8 cellular contexts compared by ENCODE assay signal in genomic region chr13:97018029-97018819, GRCh38. TPM values are rescaled to one million over a fixed set of nuclear protein-coding genes. Genes with fewer than 3 reads are reported as not detected.
A peak's percentile ranks its signal among the peaks of the same experiment; 100 is the strongest.
DNase-seq lines count a peak whose midpoint lies in the region; ATAC-seq and TF ChIP-seq lines count a peak whose summit lies in the region.

No MANE protein-coding gene starts in this region.

- H3K9me3 ChIP-seq in SK-N-SH (no peaks in the 10 kb centered on the region), upper lobe of left lung (no peaks in the 10 kb centered on the region)
- no peaks in the 10 kb centered on the region for H3K9me3 ChIP-seq in effector memory CD4-positive, alpha-beta T cell (ENCODE audit: control insufficient read depth, low read length)

- no peaks in the 10 kb centered on the region; the same call in 1 of the 2 replicates for H3K27me3 ChIP-seq in SK-N-SH (ENCODE audit: insufficient read depth)
- H3K27me3 ChIP-seq in effector memory CD4-positive, alpha-beta T cell (replicated peaks; ENCODE audit: control insufficient read depth, insufficient read depth, low read length, poor library complexity, severe bottlenecking) = no peaks in the 10 kb centered on the region
- no peaks in the 10 kb centered on the region for H3K27me3 ChIP-seq in upper lobe of left lung

- H3K4me2 ChIP-seq in SK-N-SH = no peak overlapping the region

- peaks cover 6% of the 10 kb centered on the region for H3K4me1 Mint-ChIP-seq in activated naive CD4-positive, alpha-beta T cell treated with anti-CD3 and anti-CD28 coated beads for 36 hours (ENCODE audit: low read depth)

- TF ChIP-seq POLR2A in upper lobe of left lung (IDR thresholded peaks at IDR 0.05) = no peak

- intact Hi-C loops in activated naive CD4-positive, alpha-beta T cell treated with anti-CD3 and anti-CD28 coated beads for 36 hours (cut with micrococcal nuclease) = loop anchor here (1.0 to 5.0 kb wide), 4 partner anchors 324 to 784 kb away; no protein-coding TSS in a partner anchor

- no peak overlapping the region for H2AFZ ChIP-seq in SK-N-SH (ENCODE audit: low read depth)

- H3K36me3 ChIP-seq in SK-N-SH (replicated peaks in 1 of 2; ENCODE audit: control insufficient read depth in 1 of 2, insufficient read depth in 2 of 2, low read length in 1 of 2) (no peaks in the 10 kb centered on the region), upper lobe of left lung (no peaks in the 10 kb centered on the region)
- no peaks in the 10 kb centered on the region for H3K36me3 ChIP-seq in effector memory CD4-positive, alpha-beta T cell (ENCODE audit: control insufficient read depth, insufficient read depth, low read length)

- peaks cover 36% of the 10 kb centered on the region for H3K27me3 Mint-ChIP-seq in activated naive CD4-positive, alpha-beta T cell treated with anti-CD3 and anti-CD28 coated beads for 36 hours (ENCODE audit: low read depth)

- WGBS in SK-N-SH (ENCODE audit: low lambda C conversion rate) = 35% methylated on average over 13 of the region's 13 CpGs
- WGBS in upper lobe of left lung, 2 donors = 26 to 30% methylated on average over 13 of the region's 13 CpGs

- H3K36me3 Mint-ChIP-seq in activated naive CD4-positive, alpha-beta T cell treated with anti-CD3 and anti-CD28 coated beads for 36 hours (ENCODE audit: low read depth) = no peaks in the 10 kb centered on the region

- peak; percentile 56 for DNase-seq in activated naive CD4-positive, alpha-beta T cell treated with anti-CD3 and anti-CD28 coated beads for 36 hours
- DNase-seq in activated naive CD4-positive, alpha-beta T cell treated with anti-CD3 and anti-CD28 coated beads, Interleukin-2, amount 50 U/mL, for 16 hours = no peak
- DNase-seq in GOT3 (lab: John Stamatoyannopoulos, UW) (peak; percentile 81), Kasumi-1 (lab: John Stamatoyannopoulos, UW) (peak; percentile 62 to 68), SK-N-SH (peak; percentile 41), medulla oblongata (ENCODE audit: extremely low spot score) (peak; percentile 81), upper lobe of left lung (no peak)
- DNase-seq in effector memory CD4-positive, alpha-beta T cell = peak in 2 of 3 donors; percentile 1 to 8

- no peak overlapping the region for H3K27ac Mint-ChIP-seq in activated naive CD4-positive, alpha-beta T cell treated with anti-CD3 and anti-CD28 coated beads for 36 hours

- peaks cover 2% of the 10 kb centered on the region for H3K9me3 Mint-ChIP-seq in activated naive CD4-positive, alpha-beta T cell treated with anti-CD3 and anti-CD28 coated beads for 36 hours

- no peak overlapping the region for H3K9ac ChIP-seq in SK-N-SH

- no peak overlapping the region for H3K4me3 Mint-ChIP-seq in activated naive CD4-positive, alpha-beta T cell treated with anti-CD3 and anti-CD28 coated beads for 36 hours

- TF ChIP-seq CTCF in SK-N-SH (IDR thresholded peaks at IDR 0.05) = peak; percentile 93
- TF ChIP-seq CTCF in upper lobe of left lung (IDR thresholded peaks at IDR 0.05) = peak; percentile 63 to 88 (median 72)

- H3K27ac ChIP-seq in SK-N-SH (ENCODE audit: low read depth in 2 of 2, low read length in 1 of 2) = no peak overlapping the region
- no peak overlapping the region for H3K27ac ChIP-seq in effector memory CD4-positive, alpha-beta T cell (ENCODE audit: insufficient read depth, low read length, poor library complexity, severe bottlenecking)
- no peak overlapping the region for H3K27ac ChIP-seq in upper lobe of left lung

- no peaks in the 10 kb centered on the region for H4K20me1 ChIP-seq in SK-N-SH (ENCODE audit: insufficient read depth)

- H3K79me2 ChIP-seq in SK-N-SH (ENCODE audit: insufficient read depth) = no peaks in the 10 kb centered on the region

- no peak for TF ChIP-seq EP300 in SK-N-SH (IDR thresholded peaks at IDR 0.05; ENCODE audit: borderline replicate concordance in 1 of 2, low read depth in 1 of 2, low read length in 1 of 2)
- TF ChIP-seq EP300 in upper lobe of left lung (IDR thresholded peaks at IDR 0.05) = no peak

- H3K4me1 ChIP-seq in SK-N-SH (ENCODE audit: control insufficient read depth in 1 of 2, insufficient read depth in 2 of 2, low read depth in 1 of 2, low read length in 1 of 2) = peaks cover 0 to 2% of the 10 kb centered on the region in 2 experiments; a peak in 1 of 4 replicates
- H3K4me1 ChIP-seq in effector memory CD4-positive, alpha-beta T cell (ENCODE audit: control insufficient read depth, insufficient read depth, low read length, poor library complexity, severe bottlenecking) = no peaks in the 10 kb centered on the region
- H3K4me1 ChIP-seq in upper lobe of left lung = peaks cover 0 to 4% (median 4%) of the 10 kb centered on the region in 4 donors

- no peaks in the 10 kb centered on the region for H3F3A ChIP-seq in SK-N-SH (replicated peaks; ENCODE audit: insufficient read depth)

- TF ChIP-seq RAD21 in SK-N-SH (IDR thresholded peaks at IDR 0.05; ENCODE audit: low read length) = peak; percentile 74

- POLR2A ChIA-PET in SK-N-SH (lab: Yijun Ruan, JAX) = no interaction called here

- H3K9me2 ChIP-seq in SK-N-SH = no peaks in the 10 kb centered on the region

- peak; percentile 53 to 83 for ATAC-seq in upper lobe of left lung (ENCODE audit: low FRiP score in 2 of 2)

- CTCF ChIA-PET in activated naive CD4-positive, alpha-beta T cell treated with anti-CD3 and anti-CD28 coated beads for 36 hours (lab: Charles Lee) = interaction anchor here (0.6 to 2.2 kb wide), 16 partner anchors 15 to 508 kb away, joined by 3 to 13 read pairs (median 3); no protein-coding TSS in a partner anchor
- CTCF ChIA-PET in SK-N-SH (lab: Yijun Ruan, JAX) = interaction anchor here (0.5 to 3.4 kb wide), 35 partner anchors 9 to 998 kb away, joined by 3 to 37 read pairs (median 4); no protein-coding TSS in a partner anchor

- H3K4me3 ChIP-seq in SK-N-SH (ENCODE audit: low read depth in 2 of 2, low read length in 1 of 2) (no peak overlapping the region; a peak in 1 of 4 replicates), upper lobe of left lung (no peak overlapping the region)
- no peak overlapping the region for H3K4me3 ChIP-seq in effector memory CD4-positive, alpha-beta T cell (ENCODE audit: insufficient read depth, low read depth, low read length, poor library complexity, severe bottlenecking)

TF ChIP-seq in SK-N-SH, 30 proteins besides CTCF, POLR2A, EP300 and RAD21:
- TF ChIP-seq GATA2 (CRISPR knock-in tag; IDR thresholded peaks at IDR 0.05) = no peak
- no peak for TF ChIP-seq ELF1 (IDR thresholded peaks at IDR 0.05)
- TF ChIP-seq USF1 (IDR thresholded peaks at IDR 0.05; ENCODE audit: borderline replicate concordance, low read depth) = no peak
- no peak for TF ChIP-seq POLR2AphosphoS5 (IDR thresholded peaks at IDR 0.05; ENCODE audit: low read depth, low read length)
- no peak for TF ChIP-seq FOXM1 (IDR thresholded peaks at IDR 0.05; ENCODE audit: low read depth)
- TF ChIP-seq SMC3 (IDR thresholded peaks at IDR 0.05; ENCODE audit: low read depth, low read length) = peak; percentile 67
- TF ChIP-seq CHD2 (IDR thresholded peaks at IDR 0.05; ENCODE audit: low read length, partially characterized antibody) = no peak
- no peak for TF ChIP-seq JUND (IDR thresholded peaks at IDR 0.05)
TF ChIP-seq in SK-N-SH: peak in this region for 1.

RNA-seq across cellular contexts. Expression of gene OXGR1, which starts 23.9 kb away (rescaled TPM):
- not detected for total RNA-seq in activated naive CD4-positive, alpha-beta T cell treated with anti-CD3 and anti-CD28 coated beads for 36 hours
- polyA plus RNA-seq in SK-N-SH (2012; rRNA removed) = not detected in 2 replicates
- polyA plus RNA-seq in SK-N-SH (2012; cell fraction: cytosol; rRNA removed) = not detected in 2 replicates
- polyA plus RNA-seq in SK-N-SH (2012; cell fraction: nucleus; rRNA removed) = not detected in 2 replicates
- total RNA-seq in upper lobe of left lung = 1 to 10 TPM in 1 of 6 donors, under 1 TPM in 4, not detected in 1; 0.15 to 1.2 (median 0.54) TPM

Comparison
In these comparisons a context has a peak if more than half of its experiments do, and no peak if none do; other contexts are left out.
1. DNase-seq: peak in activated naive CD4-positive, alpha-beta T cell treated with anti-CD3 and anti-CD28 coated beads for 36 hours (single experiment), GOT3 (single experiment), Kasumi-1 (2 of 2), SK-N-SH (single experiment), effector memory CD4-positive, alpha-beta T cell (2 of 3) and medulla oblongata (single experiment); none in activated naive CD4-positive, alpha-beta T cell treated with anti-CD3 and anti-CD28 coated beads, Interleukin-2, amount 50 U/mL, for 16 hours (single experiment) and upper lobe of left lung (0 of 2).